In the genomic region with DNA sequence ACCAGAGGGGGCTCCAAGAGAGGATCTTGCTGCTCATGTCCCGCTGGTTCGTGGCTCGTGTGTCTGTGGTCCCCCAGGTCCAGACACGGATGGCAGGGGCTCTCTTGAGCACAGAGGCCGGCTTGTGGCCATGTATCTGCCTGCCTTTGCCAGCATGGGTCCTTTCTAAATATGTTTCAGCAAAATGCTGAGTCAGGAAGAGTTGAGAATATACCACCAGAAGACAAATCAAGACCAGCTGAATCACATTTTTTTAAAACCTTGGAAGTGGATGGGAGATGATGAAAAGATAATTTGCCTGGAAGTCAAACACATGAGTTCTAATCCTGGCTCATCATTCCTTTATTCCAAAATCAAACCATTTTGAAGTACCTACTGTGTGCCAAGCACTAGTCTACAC, we compare ENCODE assay signal across 14 cellular contexts. TPM values are rescaled to one million over a fixed set of nuclear protein-coding genes. Genes with fewer than 3 reads are reported as not detected.
A peak's percentile ranks its signal among the peaks of the same experiment; 100 is the strongest.
DNase-seq lines count a peak whose midpoint lies in the region; TF ChIP-seq lines count a peak whose summit lies in the region.
"Had no signal": no experiment of that assay in that cellular context is flagged by ENCODE, and none has a peak within 500 bp of the region (broad histone marks: within the 10 kb centered on the region; RNA-seq: fewer than 3 reads in every experiment).

No MANE protein-coding gene starts in this region.

- H3K27me3 ChIP-seq in HUES6 (ENCODE audit: control insufficient read depth, insufficient read depth, low read length) (no peaks in the 10 kb centered on the region), mesendoderm (ENCODE audit: insufficient read depth, low read length, poor library complexity) (no peaks in the 10 kb centered on the region), suprapubic skin (no peaks in the 10 kb centered on the region)
- H3K27me3 ChIP-seq: BLaER1 treated with 17β-estradiol and CSF1 and Interleukin-3, amounts not matched to agents 10 nM and 100 nM had no signal

- DNase-seq in chondrocyte (ENCODE audit: low spot score) (no peak), mesendoderm (no peak), suprapubic skin (ENCODE audit: low spot score in 2 of 2) (no peak), T-helper 9 cell (no peak), HuH-7 (ENCODE audit: low spot score) (no peak), SW 1271 (lab: John Stamatoyannopoulos, UW) (no peak), putamen (ENCODE audit: low spot score) (no peak)
- DNase-seq: activated CD4-positive, CD25-positive, alpha-beta regulatory T cell treated with anti-CD3 and anti-CD28 coated beads, Interleukin-2, amount 50 U/mL, for 72 hours; activated naive CD8-positive, alpha-beta T cell treated with anti-CD3 and anti-CD28 coated beads, Interleukin-2, amount 50 U/mL, for 24 hours; DMS79; NCI-H1105; T-helper 1 cell had no signal

- peaks cover 30% of the 10 kb centered on the region for H3K4me1 ChIP-seq in HUES6 (ENCODE audit: control insufficient read depth, insufficient read depth, low read length)
- H3K4me1 ChIP-seq in mesendoderm (ENCODE audit: control insufficient read depth, low read depth, low read length): peaks cover 2% of the 10 kb centered on the region
- peaks cover 46% of the 10 kb centered on the region for H3K4me1 ChIP-seq in suprapubic skin

- peak overlapping the region; percentile 34 for H3K4me3 Mint-ChIP-seq in chondrocyte (ENCODE audit: unreplicated experiment)
- H3K4me3 Mint-ChIP-seq: activated naive CD8-positive, alpha-beta T cell treated with anti-CD3 and anti-CD28 coated beads, Interleukin-2, amount 50 U/mL, for 24 hours had no signal

- H3K9me3 Mint-ChIP-seq in chondrocyte (ENCODE audit: low read depth): no peaks in the 10 kb centered on the region
- H3K9me3 Mint-ChIP-seq: activated naive CD8-positive, alpha-beta T cell treated with anti-CD3 and anti-CD28 coated beads, Interleukin-2, amount 50 U/mL, for 24 hours had no signal

- TF ChIP-seq CTCF in chondrocyte (IDR thresholded peaks at IDR 0.05) (no peak), suprapubic skin (IDR thresholded peaks at IDR 0.05) (no peak)

- H4K5ac ChIP-seq in mesendoderm (ENCODE audit: low read length): no peak overlapping the region

- no peak overlapping the region for H3K23ac ChIP-seq in mesendoderm (ENCODE audit: low read length)

- TF ChIP-seq POLR2A in suprapubic skin (IDR thresholded peaks at IDR 0.05): no peak

- H3K4ac ChIP-seq in mesendoderm (ENCODE audit: low read depth, low read length): no peak overlapping the region

- H3K27me3 Mint-ChIP-seq in chondrocyte (ENCODE audit: low read depth): no peaks in the 10 kb centered on the region

- peaks cover 97% of the 10 kb centered on the region for H3K4me1 Mint-ChIP-seq in chondrocyte (ENCODE audit: low read depth)
- H3K4me1 Mint-ChIP-seq: activated naive CD8-positive, alpha-beta T cell treated with anti-CD3 and anti-CD28 coated beads, Interleukin-2, amount 50 U/mL, for 24 hours had no signal

- peaks cover 53% of the 10 kb centered on the region for H3K36me3 Mint-ChIP-seq in chondrocyte (ENCODE audit: low read depth)

- H3K36me3 ChIP-seq in HUES6 (ENCODE audit: control insufficient read depth, insufficient read depth, low read length) (peaks cover 71% of the 10 kb centered on the region), mesendoderm (ENCODE audit: control insufficient read depth, insufficient read depth, low read length) (peaks cover 6% of the 10 kb centered on the region), suprapubic skin (peaks cover 64% of the 10 kb centered on the region)
- H3K36me3 ChIP-seq: BLaER1 treated with 17β-estradiol and CSF1 and Interleukin-3, amounts not matched to agents 10 nM and 100 nM had no signal

- no peak overlapping the region for H3K56ac ChIP-seq in mesendoderm (ENCODE audit: low read length)

- H3K27ac Mint-ChIP-seq in chondrocyte (ENCODE audit: unreplicated experiment): peak overlapping the region; percentile 97
- H3K27ac Mint-ChIP-seq: activated naive CD8-positive, alpha-beta T cell treated with anti-CD3 and anti-CD28 coated beads, Interleukin-2, amount 50 U/mL, for 24 hours had no signal

- H3K18ac ChIP-seq in mesendoderm (ENCODE audit: low read length): peak overlapping the region; percentile 9

- H3K4me3 ChIP-seq in HUES6 (ENCODE audit: low read depth, low read length) (no peak overlapping the region), mesendoderm (ENCODE audit: low read length) (no peak overlapping the region), suprapubic skin (no peak overlapping the region)
- H3K4me3 ChIP-seq: BLaER1 treated with 17β-estradiol and CSF1 and Interleukin-3, amounts not matched to agents 10 nM and 100 nM had no signal

- no peak overlapping the region for H2BK5ac ChIP-seq in mesendoderm (ENCODE audit: low read length)

- no CpG with 5 or more reads among the region's 5 CpGs for WGBS in mesendoderm (ENCODE audit: extremely low coverage, insufficient coverage, low lambda C conversion rate)
- 70% methylated on average over 5 of the region's 5 CpGs for WGBS in suprapubic skin

- H2BK120ac ChIP-seq in mesendoderm (ENCODE audit: low read depth, low read length): no peak overlapping the region

- no peak overlapping the region for H2BK15ac ChIP-seq in mesendoderm (replicated peaks; ENCODE audit: low read depth)

- H3K9me3 ChIP-seq in HUES6 (ENCODE audit: control insufficient read depth, insufficient read depth, low read depth, low read length) (no peaks in the 10 kb centered on the region), suprapubic skin (no peaks in the 10 kb centered on the region)
- H3K9me3 ChIP-seq: BLaER1 treated with 17β-estradiol and CSF1 and Interleukin-3, amounts not matched to agents 10 nM and 100 nM had no signal

- no peak overlapping the region for H2AK5ac ChIP-seq in mesendoderm (ENCODE audit: low read length)

- no peak overlapping the region for H3K4me2 ChIP-seq in mesendoderm (ENCODE audit: low read length)
- H3K4me2 ChIP-seq: BLaER1 treated with 17β-estradiol and CSF1 and Interleukin-3, amounts not matched to agents 10 nM and 100 nM had no signal

- H3K79me1 ChIP-seq in mesendoderm (ENCODE audit: low read length): peaks cover 19% of the 10 kb centered on the region

- TF ChIP-seq EP300 in suprapubic skin (IDR thresholded peaks at IDR 0.05): no peak

- H3K9ac ChIP-seq in HUES6 (ENCODE audit: low read length): no peak overlapping the region
- H3K9ac ChIP-seq in mesendoderm (ENCODE audit: low read length): no peak overlapping the region
- H3K9ac ChIP-seq: BLaER1 treated with 17β-estradiol and CSF1 and Interleukin-3, amounts not matched to agents 10 nM and 100 nM had no signal

- H4K8ac ChIP-seq in mesendoderm (ENCODE audit: low read depth, low read length): no peak overlapping the region

- H3K79me2 ChIP-seq in mesendoderm (ENCODE audit: control insufficient read depth, insufficient read depth, low read length): peaks cover 5% of the 10 kb centered on the region

- H3K27ac ChIP-seq in HUES6 (ENCODE audit: low read depth, low read length) (0 out of 2 replicates have a peak overlapping the region, but pooled peaks have one; percentile 29), mesendoderm (ENCODE audit: low read depth, low read length) (no peak overlapping the region), suprapubic skin (peak overlapping the region; percentile 86)
- H3K27ac ChIP-seq: BLaER1 treated with 17β-estradiol and CSF1 and Interleukin-3, amounts not matched to agents 10 nM and 100 nM had no signal

RNA-seq across cellular contexts. Expression of a gene that starts 58.0 kb away (rescaled TPM):
- total RNA-seq in chondrocyte (78.1 to 81.4 TPM (median 78.5 TPM) in 3 replicates), suprapubic skin (10 to 100 TPM; 22.6 to 44.3 (median 38.4) TPM)
- 22.4 TPM for polyA plus RNA-seq in mesendoderm (2013, experiment 1 of 2)
- 22.1 TPM for polyA plus RNA-seq in mesendoderm (2013, experiment 2 of 2)
